In the genomic region with DNA sequence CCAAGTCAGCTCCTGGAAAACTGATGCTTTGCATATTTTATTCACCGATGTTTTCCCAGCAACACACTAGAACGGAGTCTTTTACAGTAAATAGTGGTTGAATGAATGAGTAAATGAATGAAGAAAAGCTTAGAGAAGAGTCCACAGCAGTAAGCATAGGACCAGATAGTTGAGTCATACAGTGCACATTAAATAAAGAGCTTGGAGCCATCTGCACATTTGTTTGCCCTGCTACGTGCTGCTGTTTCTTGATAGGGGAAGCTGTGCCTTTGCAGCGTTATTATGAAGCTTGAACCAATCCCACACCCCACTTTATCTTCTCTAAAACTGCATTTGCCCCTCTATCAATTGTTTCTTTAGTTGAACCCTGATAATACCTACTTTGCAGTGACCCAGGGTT, we compare ENCODE assay signal across 8 cellular contexts. TPM values are rescaled to one million over a fixed set of nuclear protein-coding genes. Genes with fewer than 3 reads are reported as not detected.
DNase-seq lines count a peak whose midpoint lies in the region; ATAC-seq and TF ChIP-seq lines count a peak whose summit lies in the region.

No MANE protein-coding gene starts in this region.

- no peak overlapping the region for H2BK5ac ChIP-seq in neuronal stem cell (ENCODE audit: low read length)

- no peak for DNase-seq in Calu3
- DNase-seq in NAMALWA (ENCODE audit: low spot score), result peak; percentile 40
- DNase-seq in neuronal stem cell (ENCODE audit: low spot score), result no peak
- DNase-seq in effector CD8-positive, alpha-beta T cell (lab: John Stamatoyannopoulos, UW), result no peak
- DNase-seq in adrenal gland, result no peak
- no peak for DNase-seq in SKM-1 treated with dmso at 0.1 percent for 144 hours (lab: John Stamatoyannopoulos, UW; ENCODE audit: unreplicated experiment)

- H3K9me3 ChIP-seq in ectodermal cell (ENCODE audit: control insufficient read depth, low read length) (no peaks in the 10 kb centered on the region), neuronal stem cell (replicated peaks in 1 of 2; ENCODE audit: control insufficient read depth in 2 of 2, insufficient read depth in 1 of 2, low read depth in 1 of 2, low read length in 2 of 2) (peaks cover 0 to 1% of the 10 kb centered on the region in 2 donors), adrenal gland (replicated peaks in 1 of 3) (no peaks in the 10 kb centered on the region)

- TF ChIP-seq POLR2A in adrenal gland (IDR thresholded peaks at IDR 0.05), result no peak

- intact Hi-C loops in Calu3 (cut with micrococcal nuclease; ENCODE audit: unreplicated experiment), result no loop called here
- intact Hi-C loops in adrenal gland (cut with DNase I), result no loop called here

- peaks cover 4% of the 10 kb centered on the region for H3K79me1 ChIP-seq in neuronal stem cell (ENCODE audit: low read depth, low read length)

- H3K18ac ChIP-seq in neuronal stem cell (ENCODE audit: low read length), result no peak overlapping the region

- no peak for ATAC-seq in HG02973 (IDR thresholded peaks at IDR 0.05; ENCODE audit: unreplicated experiment)

- no TSS peak for BruUV-seq in Calu3 (replicated peaks; lab: Mats Ljungman, UMichigan)

- TF ChIP-seq CTCF in Calu3 (IDR thresholded peaks at IDR 0.05; ENCODE audit: unreplicated experiment), result no peak
- TF ChIP-seq CTCF in adrenal gland (IDR thresholded peaks at IDR 0.05), result no peak

- peak overlapping the region; percentile 96 for H3K4me3 ChIP-seq in ectodermal cell (ENCODE audit: insufficient read depth, low read depth, low read length)
- H3K4me3 ChIP-seq in neuronal stem cell (ENCODE audit: low read length in 2 of 2), result peak overlapping the region; percentile 79 to 93
- peak overlapping the region in 2 of 4 donors; percentile 57 to 85 for H3K4me3 ChIP-seq in adrenal gland

- peaks cover 20% of the 10 kb centered on the region for H3K36me3 Mint-ChIP-seq in Calu3 (ENCODE audit: insufficient read depth, unreplicated experiment)

- H3K27me3 Mint-ChIP-seq in Calu3 (ENCODE audit: unreplicated experiment), result no peaks in the 10 kb centered on the region

- H2BK15ac ChIP-seq in neuronal stem cell (ENCODE audit: low read length), result no peak overlapping the region

- H3K27ac ChIP-seq in ectodermal cell (ENCODE audit: insufficient read depth, low read depth, low read length, poor library complexity, severe bottlenecking), result no peak overlapping the region
- no peak overlapping the region for H3K27ac ChIP-seq in neuronal stem cell (replicated peaks; ENCODE audit: low read length)
- no peak overlapping the region for H3K27ac ChIP-seq in adrenal gland

- H3K9me3 Mint-ChIP-seq in Calu3 (ENCODE audit: low read depth, unreplicated experiment), result no peaks in the 10 kb centered on the region

- WGBS in ectodermal cell, 2 experiments, result 29% methylated on average over 3 to 4 of the region's 4 CpGs
- no CpG with 5 or more reads among the region's 4 CpGs for WGBS in neuronal stem cell (ENCODE audit: extremely low coverage in 2 of 2, insufficient read length in 2 of 2, insufficient replicate concordance in 1 of 2), 2 donors
- WGBS in adrenal gland, 4 donors, result 5 to 9% (median 7%) methylated on average over 4 of the region's 4 CpGs

- H3K9ac ChIP-seq in neuronal stem cell (ENCODE audit: low read depth, low read length, poor library complexity), result no peak overlapping the region

- peak overlapping the region; percentile 71 for H3K4me2 ChIP-seq in neuronal stem cell (ENCODE audit: insufficient read depth, low read length, poor library complexity, severe bottlenecking)

- H3K4me3 Mint-ChIP-seq in Calu3 (ENCODE audit: low read depth, unreplicated experiment), result peak overlapping the region; percentile 84

- H2AFZ ChIP-seq in neuronal stem cell (ENCODE audit: low read length), result peak overlapping the region; percentile 96

- no peak overlapping the region for H4K91ac ChIP-seq in neuronal stem cell (ENCODE audit: low read depth, low read length, poor library complexity)

- no peak overlapping the region for H2AK5ac ChIP-seq in neuronal stem cell (ENCODE audit: low read depth, low read length)

- H3K27me3 ChIP-seq in ectodermal cell (ENCODE audit: control insufficient read depth, insufficient read depth, low read length, poor library complexity, severe bottlenecking) (peaks cover 3% of the 10 kb centered on the region), neuronal stem cell (ENCODE audit: control insufficient read depth in 3 of 3, insufficient read depth in 3 of 3, low read depth in 1 of 3, low read length in 3 of 3) (peaks cover 0 to under 1% (median 0%) of the 10 kb centered on the region in 3 experiments), adrenal gland (no peaks in the 10 kb centered on the region)

- CTCF ChIA-PET in Calu3 (lab: Charles Lee), result interaction anchor here (1.6 kb wide), 1 partner anchor 15 kb away, joined by 8 read pairs; no protein-coding TSS in a partner anchor

- peaks cover 8% of the 10 kb centered on the region for H3K4me1 Mint-ChIP-seq in Calu3 (ENCODE audit: low read depth, unreplicated experiment)

- H3K14ac ChIP-seq in neuronal stem cell (ENCODE audit: low read length), result no peak overlapping the region

- H2BK120ac ChIP-seq in neuronal stem cell (ENCODE audit: low read depth, low read length), result no peak overlapping the region

- H4K8ac ChIP-seq in neuronal stem cell (ENCODE audit: low read depth, low read length), result no peak overlapping the region

- H3K4me1 ChIP-seq in ectodermal cell (ENCODE audit: control insufficient read depth, insufficient read depth, low read length) (peaks cover 6% of the 10 kb centered on the region), neuronal stem cell (ENCODE audit: control insufficient read depth in 2 of 2, insufficient read depth in 1 of 2, low read depth in 1 of 2, low read length in 2 of 2) (peaks cover 0 to 3% of the 10 kb centered on the region in 2 donors), adrenal gland (replicated peaks in 1 of 2) (peaks cover 9 to 11% of the 10 kb centered on the region in 2 donors)

- no peak overlapping the region for H3K23ac ChIP-seq in neuronal stem cell (ENCODE audit: low read depth, low read length, poor library complexity)

- no peak overlapping the region for H2BK12ac ChIP-seq in neuronal stem cell (ENCODE audit: low read length)

- no peak overlapping the region for H3K4ac ChIP-seq in neuronal stem cell (ENCODE audit: low read length)

- H3K27ac Mint-ChIP-seq in Calu3 (ENCODE audit: unreplicated experiment), result peak overlapping the region; percentile 73

- H3K36me3 ChIP-seq in ectodermal cell (ENCODE audit: control insufficient read depth, insufficient read depth, low read length), result no peaks in the 10 kb centered on the region
- H3K36me3 ChIP-seq in neuronal stem cell (replicated peaks in 1 of 2; ENCODE audit: control insufficient read depth in 2 of 2, insufficient read depth in 2 of 2, low read length in 2 of 2), result peaks cover 2 to 8% of the 10 kb centered on the region in 2 donors
- no peaks in the 10 kb centered on the region for H3K36me3 ChIP-seq in adrenal gland (replicated peaks in 1 of 2)

RNA-seq across cellular contexts. Expression of a gene that starts 1.2 kb away (rescaled TPM):
- total RNA-seq in Calu3 (2022) (13.4 and 20.5 TPM in 2 replicates), adrenal gland (10 to 100 TPM in 6 of 8 donors, 1 to 10 TPM in 2; 3.0 to 20.6 (median 14.2) TPM)
- 54.4 TPM for polyA plus RNA-seq in ectodermal cell (2013, experiment 1 of 4)
- polyA plus RNA-seq in ectodermal cell (2013, experiment 2 of 4), result 73.6 TPM
- 61.2 TPM for polyA plus RNA-seq in ectodermal cell (2013, experiment 3 of 4)
- 59.5 TPM for polyA plus RNA-seq in ectodermal cell (2013, experiment 4 of 4)
- 60.9 TPM for polyA plus RNA-seq in neuronal stem cell (2013, experiment 1 of 2)
- polyA plus RNA-seq in neuronal stem cell (2013, experiment 2 of 2), result 58.8 TPM
- polyA plus RNA-seq in adrenal gland, result 10 to 100 TPM in 1 of 3 donors, 1 to 10 TPM in 2; 5.2 to 30.1 (median 6.8) TPM
